In genomic region chr17:39081851-39082250, GRCh38 we compare ENCODE assay signal across 21 cellular contexts.
A peak's percentile ranks its signal among the peaks of the same experiment; 100 is the strongest.
DNase-seq lines count a peak whose midpoint lies in the region; ATAC-seq and TF ChIP-seq lines count a peak whose summit lies in the region.
"Had no signal": no experiment of that assay in that cellular context is flagged by ENCODE, and none has a peak within 500 bp of the region (broad histone marks: within the 10 kb centered on the region; RNA-seq: fewer than 3 reads in every experiment).

No MANE protein-coding gene starts in this region.

- peak overlapping the region; percentile 92 for H3K27ac ChIP-seq in vagina
- H3K27ac ChIP-seq: brain microvascular endothelial cell, SJSA1 had no signal

- H3K27ac Mint-ChIP-seq in activated T-helper 17 cell treated with anti-CD3 and anti-CD28 coated beads, Interleukin-2, amount 50 U/mL, for 72 hours: peak overlapping the region; percentile 26
- H3K27ac Mint-ChIP-seq in osteocyte (ENCODE audit: unreplicated experiment) (peak overlapping the region; percentile 67), natural killer cell (no peak overlapping the region)
- H3K27ac Mint-ChIP-seq: activated naive CD4-positive, alpha-beta T cell treated with anti-CD3 and anti-CD28 coated beads, Interleukin-2, amount 10 ng/mL, durations not matched to agents 7 days and 5 days; immature natural killer cell had no signal

- H3K36me3 Mint-ChIP-seq in activated T-helper 17 cell treated with anti-CD3 and anti-CD28 coated beads, Interleukin-2, amount 50 U/mL, for 72 hours (ENCODE audit: low read depth): no peaks in the 10 kb centered on the region
- H3K36me3 Mint-ChIP-seq in osteocyte (ENCODE audit: unreplicated experiment) (peaks cover 7% of the 10 kb centered on the region), natural killer cell (no peaks in the 10 kb centered on the region)
- H3K36me3 Mint-ChIP-seq: activated naive CD4-positive, alpha-beta T cell treated with anti-CD3 and anti-CD28 coated beads, Interleukin-2, amount 10 ng/mL, durations not matched to agents 7 days and 5 days had no signal

- H3K4me3 ChIP-seq in vagina: no peak overlapping the region
- H3K4me3 ChIP-seq: GM12878, SJSA1 had no signal

- intact Hi-C loops in left ventricle myocardium superior (cut with micrococcal nuclease): no loop called here
- intact Hi-C loops in cardiac septum (cut with DNase I): loop anchor here (2.0 to 5.0 kb wide), 2 partner anchors 55 to 79 kb away; no protein-coding TSS in a partner anchor
- intact Hi-C loops in vagina (cut with DNase I): no loop called here
- intact Hi-C loops in natural killer cell (cut with micrococcal nuclease): no loop called here

- H3K9me3 Mint-ChIP-seq in activated T-helper 17 cell treated with anti-CD3 and anti-CD28 coated beads, Interleukin-2, amount 50 U/mL, for 72 hours: no peaks in the 10 kb centered on the region
- H3K9me3 Mint-ChIP-seq in osteocyte (ENCODE audit: unreplicated experiment) (no peaks in the 10 kb centered on the region), natural killer cell (no peaks in the 10 kb centered on the region)
- H3K9me3 Mint-ChIP-seq: activated naive CD4-positive, alpha-beta T cell treated with anti-CD3 and anti-CD28 coated beads, Interleukin-2, amount 10 ng/mL, durations not matched to agents 7 days and 5 days; immature natural killer cell had no signal

- peaks cover 5% of the 10 kb centered on the region for H3K4me1 Mint-ChIP-seq in activated T-helper 17 cell treated with anti-CD3 and anti-CD28 coated beads, Interleukin-2, amount 50 U/mL, for 72 hours
- H3K4me1 Mint-ChIP-seq in osteocyte (ENCODE audit: unreplicated experiment) (peaks cover 28% of the 10 kb centered on the region), natural killer cell (peaks cover 12% of the 10 kb centered on the region in 2 donors)

- H3K4me3 Mint-ChIP-seq in activated T-helper 17 cell treated with anti-CD3 and anti-CD28 coated beads, Interleukin-2, amount 50 U/mL, for 72 hours: no peak overlapping the region
- H3K4me3 Mint-ChIP-seq in osteocyte (ENCODE audit: unreplicated experiment): no peak overlapping the region
- H3K4me3 Mint-ChIP-seq in natural killer cell: no peak overlapping the region
- H3K4me3 Mint-ChIP-seq: activated naive CD4-positive, alpha-beta T cell treated with anti-CD3 and anti-CD28 coated beads, Interleukin-2, amount 10 ng/mL, durations not matched to agents 7 days and 5 days; immature natural killer cell had no signal

- DNase-seq in left ventricle myocardium superior: no peak
- DNase-seq in cardiac septum (ENCODE audit: low spot score): no peak
- no peak for DNase-seq in osteocyte (ENCODE audit: extremely low spot score, unreplicated experiment)
- DNase-seq in vagina (ENCODE audit: extremely low spot score in 2 of 2): no peak
- no peak for DNase-seq in NCI-H2107 (lab: John Stamatoyannopoulos, UW)
- no peak for DNase-seq in T1000 (lab: John Stamatoyannopoulos, UW)
- no peak for DNase-seq in natural killer cell
- DNase-seq: activated CD4-positive, CD25-positive, alpha-beta regulatory T cell; activated naive CD4-positive, alpha-beta T cell treated with anti-CD3 and anti-CD28 coated beads, Interleukin-2, amount 10 ng/mL, durations not matched to agents 7 days and 5 days; hypothalamus; immature natural killer cell; NCI-H1417 treated with DMSO at 0.1 percent for 48 hours; NCI-H2081 treated with DMSO at 0.1 percent for 48 hours; stimulated activated CD4-positive, alpha-beta T cell treated with anti-CD3 and anti-CD28 coated beads, Interleukin-15, amount 100 ng/mL, for 24 hours; stimulated activated CD4-positive, alpha-beta T cell treated with anti-CD3 and anti-CD28 coated beads, Interleukin-4, amount 100 ng/mL, for 4 hours; trophoblast cell had no signal

- no peaks in the 10 kb centered on the region for H3K27me3 Mint-ChIP-seq in activated T-helper 17 cell treated with anti-CD3 and anti-CD28 coated beads, Interleukin-2, amount 50 U/mL, for 72 hours
- H3K27me3 Mint-ChIP-seq in osteocyte (ENCODE audit: unreplicated experiment) (peaks cover 10% of the 10 kb centered on the region), natural killer cell (ENCODE audit: low read depth in 2 of 2) (no peaks in the 10 kb centered on the region)

- H3K27me3 ChIP-seq in vagina: no peaks in the 10 kb centered on the region
- H3K27me3 ChIP-seq: brain microvascular endothelial cell had no signal

- TF ChIP-seq POLR2A in vagina (IDR thresholded peaks at IDR 0.05): no peak

- peaks cover 39% of the 10 kb centered on the region for H3K4me1 ChIP-seq in vagina
- H3K4me1 ChIP-seq: SJSA1 had no signal

- ATAC-seq in left ventricle myocardium superior (peak; percentile 1), natural killer cell (no peak)
- no peak for ATAC-seq in activated T-helper 17 cell treated with anti-CD3 and anti-CD28 coated beads, Interleukin-2, amount 50 U/mL, for 72 hours (replicated peaks)
- ATAC-seq: GM12878, HepG2 had no signal

- TF ChIP-seq CTCF in osteocyte (IDR thresholded peaks at IDR 0.05): no peak
- TF ChIP-seq CTCF in vagina (IDR thresholded peaks at IDR 0.05): no peak
- TF ChIP-seq CTCF in natural killer cell (IDR thresholded peaks at IDR 0.05): no peak

- H3K9me3 ChIP-seq in vagina: no peaks in the 10 kb centered on the region
- H3K9me3 ChIP-seq: SJSA1 had no signal

- no peaks in the 10 kb centered on the region for H3K36me3 ChIP-seq in vagina
- H3K36me3 ChIP-seq: brain microvascular endothelial cell, SJSA1 had no signal

Comparison
In these comparisons a context has a peak if more than half of its experiments do, and no peak if none do; other contexts are left out.
1. H3K27ac Mint-ChIP-seq: peak in activated T-helper 17 cell treated with anti-CD3 and anti-CD28 coated beads, Interleukin-2, amount 50 U/mL, for 72 hours (single experiment) and osteocyte (single experiment); none in natural killer cell (0 of 2).